In the genomic region with DNA sequence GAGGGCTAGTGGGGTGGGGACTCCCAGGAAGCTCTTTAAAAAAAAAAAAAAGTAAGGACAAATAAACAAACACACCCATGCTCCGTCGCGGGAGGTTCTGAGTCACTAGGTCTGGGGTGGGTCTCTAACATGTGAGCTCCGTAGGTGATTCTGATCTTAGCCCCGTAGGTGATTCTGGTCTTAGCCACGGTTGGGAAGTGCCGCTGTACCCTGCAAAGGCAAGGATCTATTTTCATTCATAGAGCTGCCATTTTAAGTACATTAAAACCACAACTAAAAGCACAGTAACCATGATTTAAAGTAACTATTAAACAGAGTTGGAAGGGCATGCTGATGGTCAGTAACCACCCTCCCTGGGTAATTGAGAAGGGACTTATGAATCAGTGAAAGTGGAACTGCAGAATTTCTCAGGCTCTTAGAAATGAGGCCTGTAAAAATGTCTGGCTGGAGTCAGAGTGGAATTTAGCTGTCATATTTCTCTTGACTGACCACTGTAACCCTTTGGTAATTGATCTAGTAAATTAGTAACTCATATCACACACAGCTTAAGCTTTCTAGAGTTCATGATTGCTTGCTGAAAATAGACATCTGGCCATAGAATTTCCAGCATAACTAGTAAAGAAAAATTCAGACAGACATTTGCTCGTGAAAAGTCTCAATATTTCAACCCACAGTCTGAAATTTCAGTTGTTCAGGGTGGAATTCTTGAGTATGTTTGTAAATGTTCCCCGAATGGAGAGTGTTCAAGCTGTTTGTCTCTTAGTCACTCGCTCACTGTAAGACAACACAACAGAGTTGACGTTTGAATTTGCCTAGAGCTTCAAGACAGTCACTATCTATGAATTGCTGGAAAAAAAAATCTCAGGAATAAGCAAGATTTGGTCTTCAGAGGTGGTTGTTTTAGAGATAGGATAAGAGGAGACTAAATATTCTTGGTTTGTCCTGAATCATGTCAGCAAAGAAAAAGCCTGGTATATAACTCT, we compare ENCODE assay signal across 11 cellular contexts. TPM values are rescaled to one million over a fixed set of nuclear protein-coding genes. Genes with fewer than 3 reads are reported as not detected.
DNase-seq lines count a peak whose midpoint lies in the region; ATAC-seq and TF ChIP-seq lines count a peak whose summit lies in the region.
"Had no signal": no experiment of that assay in that cellular context is flagged by ENCODE, and none has a peak within 500 bp of the region (broad histone marks: within the 10 kb centered on the region; RNA-seq: fewer than 3 reads in every experiment).

No MANE protein-coding gene starts in this region.

- dilution Hi-C loops in IMR-90 (cut with HindIII; ENCODE audit: low sequenced_read_pairs, unreplicated experiment) = no loop called here

- peak overlapping the region; percentile 36; the same call in 1 of the 2 replicates for H3K27ac ChIP-seq in IMR-90 (ENCODE audit: insufficient read depth, low read length)
- no peak overlapping the region for H3K27ac ChIP-seq in fibroblast of lung (ENCODE audit: insufficient read depth, low read length)
- H3K27ac ChIP-seq in left ventricle myocardium inferior (replicated peaks) = no peak overlapping the region
- H3K27ac ChIP-seq: KMS-11 had no signal

- H3K14ac ChIP-seq in IMR-90 (replicated peaks; ENCODE audit: low read depth, low read length) = no peak overlapping the region

- H3K9me3 Mint-ChIP-seq in nephron progenitor cell (no peaks in the 10 kb centered on the region), natural killer cell (no peaks in the 10 kb centered on the region)
- H3K9me3 Mint-ChIP-seq: activated CD4-positive, alpha-beta memory T cell treated with anti-CD3 and anti-CD28 coated beads for 36 hours; central memory CD8-positive, alpha-beta T cell had no signal

- TF ChIP-seq CTCF in IMR-90 (conservative IDR thresholded peaks at IDR 0.05; ENCODE audit: low read depth, low read length) = no peak
- TF ChIP-seq CTCF in fibroblast of lung (conservative IDR thresholded peaks at IDR 0.05 in 1 of 2, IDR thresholded peaks at IDR 0.05 in 1 of 2; ENCODE audit: low read depth in 1 of 2, low read length in 2 of 2) = no peak
- TF ChIP-seq CTCF in nephron progenitor cell (IDR thresholded peaks at IDR 0.05) = no peak
- no peak for TF ChIP-seq CTCF in left ventricle myocardium inferior (IDR thresholded peaks at IDR 0.05; ENCODE audit: borderline replicate concordance)
- no peak for TF ChIP-seq CTCF in natural killer cell (IDR thresholded peaks at IDR 0.05)

- peak overlapping the region; percentile 76 for H2AFZ ChIP-seq in IMR-90 (replicated peaks; ENCODE audit: low read length, poor library complexity)
- no peak overlapping the region for H2AFZ ChIP-seq in fibroblast of lung (ENCODE audit: low read length)

- no peak for TF ChIP-seq RAD21 in IMR-90 (IDR thresholded peaks at IDR 0.05; ENCODE audit: low read length)

- no peak overlapping the region for H2AK5ac ChIP-seq in IMR-90 (ENCODE audit: low read depth, low read length)

- no peak overlapping the region for H4K5ac ChIP-seq in IMR-90 (ENCODE audit: low read depth, low read length)

- no peak overlapping the region for H3K9ac ChIP-seq in IMR-90 (ENCODE audit: low read depth, low read length)
- H3K9ac ChIP-seq in fibroblast of lung (ENCODE audit: insufficient read depth, low read length) = no peak overlapping the region
- H3K9ac ChIP-seq: KMS-11 had no signal

- peaks cover 46% of the 10 kb centered on the region for H3K4me1 Mint-ChIP-seq in nephron progenitor cell
- no peaks in the 10 kb centered on the region for H3K4me1 Mint-ChIP-seq in natural killer cell

- H4K8ac ChIP-seq in IMR-90 (ENCODE audit: low read depth in 2 of 2, low read length in 2 of 2) = no peak overlapping the region

- H3K4me3 Mint-ChIP-seq in nephron progenitor cell = no peak overlapping the region
- H3K4me3 Mint-ChIP-seq in natural killer cell = no peak overlapping the region
- H3K4me3 Mint-ChIP-seq: activated CD4-positive, alpha-beta memory T cell treated with anti-CD3 and anti-CD28 coated beads for 36 hours; central memory CD8-positive, alpha-beta T cell had no signal

- H3K36me3 Mint-ChIP-seq in nephron progenitor cell (ENCODE audit: low read depth) = no peaks in the 10 kb centered on the region
- H3K36me3 Mint-ChIP-seq in natural killer cell = no peaks in the 10 kb centered on the region
- H3K36me3 Mint-ChIP-seq: activated CD4-positive, alpha-beta memory T cell treated with anti-CD3 and anti-CD28 coated beads for 36 hours had no signal

- H4K20me1 ChIP-seq in IMR-90 (ENCODE audit: insufficient read depth, low read length) (no peaks in the 10 kb centered on the region), fibroblast of lung (ENCODE audit: control insufficient read depth, extremely low read depth, insufficient read depth, low read length) (no peaks in the 10 kb centered on the region)

- in situ Hi-C loops in IMR-90 (cut with MboI; ENCODE audit: low sequenced_read_pairs) = no loop called here
- in situ Hi-C loops in HAP-1 (cut with MboI; ENCODE audit: low sequenced_read_pairs) = no loop called here

- no peak overlapping the region for H3K4me3 ChIP-seq in IMR-90 (ENCODE audit: insufficient read depth, low read depth, low read length)
- no peak overlapping the region for H3K4me3 ChIP-seq in fibroblast of lung (replicated peaks in 1 of 4; ENCODE audit: control extremely low read depth in 1 of 4, insufficient read depth in 1 of 4, low read depth in 3 of 4, low read length in 4 of 4)
- no peak overlapping the region for H3K4me3 ChIP-seq in left ventricle myocardium inferior
- H3K4me3 ChIP-seq in HAP-1 = no peak overlapping the region

- CTCF ChIA-PET in IMR-90 (lab: Yijun Ruan, JAX) = no interaction called here

- no peak overlapping the region for H2BK120ac ChIP-seq in IMR-90 (ENCODE audit: low read depth, low read length)

- H3K18ac ChIP-seq in IMR-90 (ENCODE audit: low read depth, low read length) = no peak overlapping the region

- H3K9me3 ChIP-seq in IMR-90 (ENCODE audit: control insufficient read depth, insufficient read depth, low read length) = no peaks in the 10 kb centered on the region
- no peaks in the 10 kb centered on the region for H3K9me3 ChIP-seq in fibroblast of lung (ENCODE audit: control insufficient read depth, insufficient read depth, low read depth, low read length)
- H3K9me3 ChIP-seq in left ventricle myocardium inferior (replicated peaks) = no peaks in the 10 kb centered on the region
- H3K9me3 ChIP-seq in HAP-1 = no peaks in the 10 kb centered on the region

- ATAC-seq in IMR-90 (ENCODE audit: low read depth) (peak; percentile 44), natural killer cell (no peak)

- H4K91ac ChIP-seq in IMR-90 (ENCODE audit: insufficient read depth, low read depth, low read length) = no peak overlapping the region

- H3K56ac ChIP-seq in IMR-90 (ENCODE audit: extremely low read depth, insufficient read depth, low read length) = no peak overlapping the region

- H3K9me1 ChIP-seq in IMR-90 (ENCODE audit: insufficient read depth, low read length) = peaks cover 6% of the 10 kb centered on the region

- H2BK5ac ChIP-seq in IMR-90 (ENCODE audit: low read depth, low read length, poor library complexity, severe bottlenecking) = no peak overlapping the region

- TF ChIP-seq POLR2A in IMR-90 (IDR thresholded peaks at IDR 0.05; ENCODE audit: low read depth, low read length) = no peak

- no peak overlapping the region for H3K4ac ChIP-seq in IMR-90 (ENCODE audit: low read depth, low read length)

- no peak overlapping the region for H2AK9ac ChIP-seq in IMR-90 (replicated peaks; ENCODE audit: low read depth, low read length, poor library complexity)

- intact Hi-C loops in IMR-90 (cut with micrococcal nuclease) (no loop called here), left ventricle myocardium inferior (cut with micrococcal nuclease) (no loop called here), natural killer cell (cut with micrococcal nuclease) (no loop called here)

- peak overlapping the region; percentile 11; the same call in 1 of the 3 replicates for H2BK15ac ChIP-seq in IMR-90 (ENCODE audit: low read depth, low read length)

- H3K4me2 ChIP-seq in IMR-90 (ENCODE audit: low read depth, low read length) (no peak overlapping the region; the same call in 1 of the 2 replicates), fibroblast of lung (ENCODE audit: extremely low read depth, insufficient read depth, low read length) (no peak overlapping the region)
- H3K4me2 ChIP-seq: KMS-11 had no signal

- H3K27me3 Mint-ChIP-seq in nephron progenitor cell (ENCODE audit: low read depth, poor library complexity) = peaks cover 31% of the 10 kb centered on the region
- H3K27me3 Mint-ChIP-seq in natural killer cell (ENCODE audit: low read depth in 2 of 2) = peaks cover 0 to 7% of the 10 kb centered on the region in 2 donors

- H3K36me3 ChIP-seq in IMR-90 (ENCODE audit: control insufficient read depth, insufficient read depth, low read length) = no peaks in the 10 kb centered on the region
- H3K36me3 ChIP-seq in fibroblast of lung (ENCODE audit: control insufficient read depth, insufficient read depth, low read length) = no peaks in the 10 kb centered on the region
- no peaks in the 10 kb centered on the region for H3K36me3 ChIP-seq in left ventricle myocardium inferior
- H3K36me3 ChIP-seq in HAP-1 (replicated peaks) = no peaks in the 10 kb centered on the region

- H3K79me1 ChIP-seq in IMR-90 (ENCODE audit: low read depth in 1 of 2, low read length in 2 of 2) = no peaks in the 10 kb centered on the region

- H3K27ac Mint-ChIP-seq in nephron progenitor cell (peak overlapping the region; percentile 73), natural killer cell (no peak overlapping the region)
- H3K27ac Mint-ChIP-seq: activated CD4-positive, alpha-beta memory T cell treated with anti-CD3 and anti-CD28 coated beads for 36 hours had no signal

- no CpG with 5 or more reads among the region's 11 CpGs for WGBS in IMR-90 (ENCODE audit: extremely low coverage in 2 of 2, insufficient read length in 1 of 2), 2 experiments

- peaks cover 6% of the 10 kb centered on the region for H3K4me1 ChIP-seq in IMR-90 (ENCODE audit: control insufficient read depth, insufficient read depth, low read length)
- H3K4me1 ChIP-seq in fibroblast of lung (ENCODE audit: control insufficient read depth, extremely low read depth, insufficient read depth, low read length) = peaks cover 3% of the 10 kb centered on the region
- no peaks in the 10 kb centered on the region for H3K4me1 ChIP-seq in left ventricle myocardium inferior
- peaks cover 28% of the 10 kb centered on the region for H3K4me1 ChIP-seq in HAP-1

- H2BK20ac ChIP-seq in IMR-90 (ENCODE audit: low read depth, low read length) = no peak overlapping the region

- H3K27me3 ChIP-seq in IMR-90 (ENCODE audit: control insufficient read depth, insufficient read depth, low read length) = no peaks in the 10 kb centered on the region
- no peaks in the 10 kb centered on the region for H3K27me3 ChIP-seq in fibroblast of lung (ENCODE audit: control insufficient read depth, insufficient read depth, low read length)
- H3K27me3 ChIP-seq in left ventricle myocardium inferior (ENCODE audit: low read depth) = no peaks in the 10 kb centered on the region
- H3K27me3 ChIP-seq in HAP-1 (ENCODE audit: low read depth) = 0 out of 2 replicates have a peak, but pooled peaks cover 3% of the 10 kb centered on the region

- BruUV-seq in IMR-90 (replicated peaks; lab: Mats Ljungman, UMichigan) = no TSS peak

- no peak overlapping the region for H3K23ac ChIP-seq in IMR-90 (ENCODE audit: low read depth, low read length)

- POLR2A ChIA-PET in IMR-90 (lab: Charles Lee; ENCODE audit: unreplicated experiment) = no interaction called here

- H3K79me2 ChIP-seq in fibroblast of lung (ENCODE audit: control insufficient read depth, insufficient read depth, low read length) = no peaks in the 10 kb centered on the region

- DNase-seq in ELR (ENCODE audit: low read depth) = peak; percentile 71
- peak; percentile 51 for DNase-seq in IMR-90
- peak; percentile 54 to 71 for DNase-seq in fibroblast of lung (ENCODE audit: low read depth in 2 of 2)
- no peak for DNase-seq in nephron progenitor cell
- no peak for DNase-seq in left ventricle myocardium inferior
- no peak for DNase-seq in activated effector memory CD4-positive, alpha-beta T cell treated with Interleukin-2 at 50 U/mL for 16 hours
- DNase-seq in natural killer cell = no peak
- DNase-seq in HAP-1 (ENCODE audit: low spot score in 2 of 2) = no peak
- DNase-seq: activated CD4-positive, alpha-beta memory T cell treated with anti-CD3 and anti-CD28 coated beads for 36 hours had no signal

RNA-seq across cellular contexts. Expression of gene TCF7L2, which starts 34.2 kb away (rescaled TPM):
- total RNA-seq in IMR-90 (2012; rRNA removed) = 1.3 and 1.7 TPM in 2 replicates
- polyA plus RNA-seq in IMR-90 (2012; rRNA removed) = 12.2 and 16.6 TPM in 2 replicates
- 9.2 and 13.9 TPM in 2 replicates for polyA plus RNA-seq in IMR-90 (2012; cell fraction: cytosol; rRNA removed)
- polyA plus RNA-seq in IMR-90 (2012; cell fraction: nucleus; rRNA removed; ENCODE audit: low replicate concordance) = 39.1 and 40.0 TPM in 2 replicates
- 4.1 and 5.0 TPM in 2 replicates for total RNA-seq in fibroblast of lung
- 3.4 and 4.7 TPM in 2 replicates for polyA plus RNA-seq in fibroblast of lung
- 12.4 and 15.6 TPM in 2 replicates for polyA plus RNA-seq in fibroblast of lung (2012)
- polyA minus RNA-seq in fibroblast of lung (ENCODE audit: low replicate concordance) = 14.9 and 19.3 TPM in 2 replicates
- 8.9 TPM for total RNA-seq in left ventricle myocardium inferior
- total RNA-seq in natural killer cell = 10 to 100 TPM; 10.4 to 32.7 (median 15.3) TPM

Comparison
In these comparisons a context has a peak if more than half of its experiments do, and no peak if none do; other contexts are left out.
1. DNase-seq: peak in ELR (single experiment), IMR-90 (single experiment) and fibroblast of lung (2 of 2); none in nephron progenitor cell (single experiment), left ventricle myocardium inferior (single experiment), activated effector memory CD4-positive, alpha-beta T cell treated with Interleukin-2 at 50 U/mL for 16 hours (single experiment), natural killer cell (single experiment) and HAP-1 (0 of 2).